ENCODE assay signal across 20 cellular contexts in genomic region chr19:42196011-42197001, GRCh38. TPM values are rescaled to one million over a fixed set of nuclear protein-coding genes. Genes with fewer than 3 reads are reported as not detected.
DNase-seq lines count a peak whose midpoint lies in the region; ATAC-seq and TF ChIP-seq lines count a peak whose summit lies in the region.
"Had no signal": no experiment of that assay in that cellular context is flagged by ENCODE, and none has a peak within 500 bp of the region (broad histone marks: within the 10 kb centered on the region; RNA-seq: fewer than 3 reads in every experiment).

No MANE protein-coding gene starts in this region.

- no peak overlapping the region for H3K27ac Mint-ChIP-seq in endodermal cell

- CTCF ChIA-PET in Panc1 (lab: Charles Lee): no interaction called here

- H3K79me2 ChIP-seq in osteoblast (ENCODE audit: insufficient read depth, low read length): peaks cover 14% of the 10 kb centered on the region

- no peak overlapping the region for H3K9ac ChIP-seq in endodermal cell (ENCODE audit: extremely low read depth, low read length, poor library complexity, severe bottlenecking)

- H4K20me1 ChIP-seq in osteoblast (ENCODE audit: insufficient read depth, low read length): peaks cover 21% of the 10 kb centered on the region

- H3K36me3 ChIP-seq in Panc1 (ENCODE audit: control insufficient read depth, insufficient read depth, low read length) (no peaks in the 10 kb centered on the region), endodermal cell (ENCODE audit: control insufficient read depth, insufficient read depth, low read length) (peaks cover 21% of the 10 kb centered on the region), osteoblast (ENCODE audit: insufficient read depth, low read length) (peaks cover 9% of the 10 kb centered on the region)

- in situ Hi-C loops in Panc1 (cut with HindIII; ENCODE audit: low pct_unique_long_range_greater_than_20kb, low sequenced_read_pairs): no loop called here

- H3K9me3 ChIP-seq in Panc1 (ENCODE audit: control insufficient read depth, insufficient read depth, low read depth, low read length) (no peaks in the 10 kb centered on the region), endodermal cell (ENCODE audit: control insufficient read depth, low read length) (peaks cover 7% of the 10 kb centered on the region), osteoblast (ENCODE audit: low read depth, low read length) (peaks cover 4% of the 10 kb centered on the region)
- H3K9me3 ChIP-seq: right lobe of liver, thyroid gland had no signal

- POLR2A ChIA-PET in Panc1 (lab: Charles Lee): no interaction called here

- H3K27me3 Mint-ChIP-seq in endodermal cell (ENCODE audit: insufficient read depth): peaks cover 23% of the 10 kb centered on the region

- TF ChIP-seq CTCF in Panc1 (IDR thresholded peaks at IDR 0.05): no peak
- TF ChIP-seq CTCF in endodermal cell (conservative IDR thresholded peaks at IDR 0.05): no peak
- no peak for TF ChIP-seq CTCF in osteoblast (IDR thresholded peaks at IDR 0.05; ENCODE audit: extremely low read depth, low read depth, low read length)

- ATAC-seq in Panc1: peak; percentile 36; the same call in 1 of the 2 replicates

- H3K27me3 ChIP-seq in Panc1 (ENCODE audit: control insufficient read depth, insufficient read depth, low read length) (no peaks in the 10 kb centered on the region), endodermal cell (ENCODE audit: control insufficient read depth, insufficient read depth, low read length, poor library complexity, severe bottlenecking) (no peaks in the 10 kb centered on the region), osteoblast (ENCODE audit: insufficient read depth, low read length) (no peaks in the 10 kb centered on the region)
- H3K27me3 ChIP-seq: right lobe of liver, thyroid gland had no signal

- H2AFZ ChIP-seq in osteoblast (ENCODE audit: low read length): no peak overlapping the region

- H3K27ac ChIP-seq in Panc1 (ENCODE audit: low read length) (no peak overlapping the region), endodermal cell (ENCODE audit: low read depth, low read length) (no peak overlapping the region), osteoblast (ENCODE audit: low read depth, low read length) (no peak overlapping the region)
- H3K27ac ChIP-seq: coronary artery, right lobe of liver, thyroid gland had no signal

- intact Hi-C loops in Panc1 (cut with micrococcal nuclease; ENCODE audit: unreplicated experiment): no loop called here

- DNase-seq in NOMO-1 treated with dmso at 0.1 percent for 144 hours (lab: John Stamatoyannopoulos, UW; ENCODE audit: unreplicated experiment) (peak; percentile 13), NOMO-1 treated with DMSO at 0.1 percent for 48 hours (lab: John Stamatoyannopoulos, UW; ENCODE audit: unreplicated experiment) (no peak), Panc1 (ENCODE audit: low read depth, low spot score) (no peak), endodermal cell (peak; percentile 68), osteoblast (ENCODE audit: insufficient read length, low spot score, missing footprints) (peak; percentile 64), HPDE6-E6E7 (ENCODE audit: extremely low spot score) (no peak), T1000 (lab: John Stamatoyannopoulos, UW) (no peak), ureter (ENCODE audit: low spot score) (no peak)
- DNase-seq: 8988T; activated effector memory CD4-positive, alpha-beta T cell treated with Interleukin-2 at 50 U/mL for 16 hours; erythroblast; IMR-90; MV-4-11; NCI-H2171 treated with DMSO at 0.1 percent for 48 hours; right lobe of liver; SIG-M5; stimulated activated CD4-positive, alpha-beta T cell treated with anti-CD3 and anti-CD28 coated beads, Interleukin-2, amount 100 ng/mL, for 48 hours; stimulated activated CD8-positive, alpha-beta memory T cell treated with anti-CD3 and anti-CD28 coated beads, Interleukin-4, amount 100 ng/mL, for 48 hours; thyroid gland had no signal

- H3K4me1 ChIP-seq in Panc1 (ENCODE audit: control insufficient read depth, insufficient read depth, low read length) (no peaks in the 10 kb centered on the region), endodermal cell (ENCODE audit: control insufficient read depth, insufficient read depth, low read length) (no peaks in the 10 kb centered on the region), osteoblast (ENCODE audit: insufficient read depth, low read length) (peaks cover 5% of the 10 kb centered on the region)
- H3K4me1 ChIP-seq: thyroid gland had no signal

- peaks cover 46% of the 10 kb centered on the region for H3K36me3 Mint-ChIP-seq in endodermal cell (ENCODE audit: low read depth)

- WGBS in endodermal cell (ENCODE audit: insufficient coverage in 1 of 2, insufficient read length in 1 of 2), 2 experiments: 93 to 95% methylated on average over 45 to 47 of the region's 47 CpGs

- H3K4me2 ChIP-seq in osteoblast (ENCODE audit: insufficient read depth, low read length): no peak overlapping the region

- no TSS peak for BruUV-seq in Panc1 (replicated peaks; lab: Mats Ljungman, UMichigan)

- H3K4me1 Mint-ChIP-seq in endodermal cell: no peaks in the 10 kb centered on the region

- peaks cover 3% of the 10 kb centered on the region for H3K9me3 Mint-ChIP-seq in endodermal cell

- no peak overlapping the region for H3K4me3 Mint-ChIP-seq in endodermal cell

- H3K4me3 ChIP-seq in Panc1 (ENCODE audit: low read depth in 2 of 2, low read length in 2 of 2) (no peak overlapping the region), endodermal cell (ENCODE audit: low read length) (no peak overlapping the region), osteoblast (ENCODE audit: insufficient read depth, low read length) (no peak overlapping the region)
- H3K4me3 ChIP-seq: coronary artery, right lobe of liver, thyroid gland had no signal

RNA-seq across cellular contexts. Expression of gene DEDD2, which starts 21.2 kb away (rescaled TPM):
- total RNA-seq in Panc1 (2021; ENCODE audit: unreplicated experiment): 13.2 TPM
- 18.1 TPM for polyA plus RNA-seq in Panc1 (2012; ENCODE audit: insufficient read length)
- 10 to 100 TPM; 25.8 to 28.0 TPM for total RNA-seq in endodermal cell
- 20.5 TPM for polyA plus RNA-seq in endodermal cell (2013, experiment 1 of 2)
- polyA plus RNA-seq in endodermal cell (2013, experiment 2 of 2): 15.9 TPM
- 19.9 and 26.2 TPM in 2 replicates for total RNA-seq in osteoblast
- total RNA-seq in ureter: 24.7 TPM

RNA-seq across cellular contexts. Expression of gene ZNF526, which starts 23.8 kb away (rescaled TPM):
- total RNA-seq in Panc1 (2021; ENCODE audit: unreplicated experiment): 10.5 TPM
- polyA plus RNA-seq in Panc1 (2012; ENCODE audit: insufficient read length): 8.4 TPM
- total RNA-seq in endodermal cell: 10 to 100 TPM; 15.7 to 16.0 TPM
- 9.6 TPM for polyA plus RNA-seq in endodermal cell (2013, experiment 1 of 2)
- polyA plus RNA-seq in endodermal cell (2013, experiment 2 of 2): 9.5 TPM
- total RNA-seq in osteoblast: 11.5 and 11.9 TPM in 2 replicates
- 13.2 TPM for total RNA-seq in ureter

RNA-seq across cellular contexts. Expression of gene GSK3A, which starts 46.1 kb away (rescaled TPM):
- 46.0 TPM for total RNA-seq in Panc1 (2021; ENCODE audit: unreplicated experiment)
- polyA plus RNA-seq in Panc1 (2012; ENCODE audit: insufficient read length): 65.7 TPM
- 10 to 100 TPM; 52.6 to 55.1 TPM for total RNA-seq in endodermal cell
- polyA plus RNA-seq in endodermal cell (2013, experiment 1 of 2): 59.5 TPM
- polyA plus RNA-seq in endodermal cell (2013, experiment 2 of 2): 52.7 TPM
- 16.2 and 18.1 TPM in 2 replicates for total RNA-seq in osteoblast
- total RNA-seq in ureter: 36.4 TPM

RNA-seq across cellular contexts. Expression of gene ERF, which starts 58.6 kb away (rescaled TPM):
- total RNA-seq in Panc1 (2021; ENCODE audit: unreplicated experiment): 85.7 TPM
- polyA plus RNA-seq in Panc1 (2012; ENCODE audit: insufficient read length): 70.6 TPM
- 100 to 1,000 TPM; 106 to 138 TPM for total RNA-seq in endodermal cell
- 70.5 TPM for polyA plus RNA-seq in endodermal cell (2013, experiment 1 of 2)
- 59.5 TPM for polyA plus RNA-seq in endodermal cell (2013, experiment 2 of 2)
- 31.8 and 44.8 TPM in 2 replicates for total RNA-seq in osteoblast
- 47.4 TPM for total RNA-seq in ureter

Comparison
In these comparisons a context has a peak if more than half of its experiments do, and no peak if none do; other contexts are left out.
1. DNase-seq: peak in NOMO-1 treated with dmso at 0.1 percent for 144 hours (single experiment), endodermal cell (single experiment) and osteoblast (single experiment); none in NOMO-1 treated with DMSO at 0.1 percent for 48 hours (single experiment), Panc1 (single experiment), HPDE6-E6E7 (single experiment), T1000 (single experiment) and ureter (single experiment).